In genomic region chr22:27515091-27515523, GRCh38 we compare ENCODE assay signal across 23 cellular contexts.
DNase-seq lines count a peak whose midpoint lies in the region; ATAC-seq and TF ChIP-seq lines count a peak whose summit lies in the region.
"Had no signal": no experiment of that assay in that cellular context is flagged by ENCODE, and none has a peak within 500 bp of the region (broad histone marks: within the 10 kb centered on the region; RNA-seq: fewer than 3 reads in every experiment).

No MANE protein-coding gene starts in this region.

- DNase-seq in astrocyte of the spinal cord (ENCODE audit: low read depth, low spot score) (peak; percentile 14), psoas muscle (peak; percentile 53 to 76), vagina (ENCODE audit: extremely low spot score in 2 of 2) (no peak), GM10248 (ENCODE audit: extremely low spot score) (no peak), NCI-H2196 (lab: John Stamatoyannopoulos, UW; ENCODE audit: unreplicated experiment) (no peak), NCI-H187 treated with DMSO at 0.1 percent for 48 hours (lab: John Stamatoyannopoulos, UW) (no peak)
- DNase-seq: activated CD4-positive, alpha-beta T cell treated with anti-CD3 and anti-CD28 coated beads, Interleukin-2, amount 50 U/mL, for 4 hours; activated CD8-positive, alpha-beta memory T cell treated with anti-CD3 and anti-CD28 coated beads, Interleukin-2, amount 50 U/mL, for 48 hours; activated naive CD8-positive, alpha-beta T cell treated with anti-CD3 and anti-CD28 coated beads for 36 hours; CD4-positive, CD25-positive, alpha-beta regulatory T cell; cortex of kidney; foreskin keratinocyte; HCEC 1CT; hypothalamus; lower lobe of right lung; MV-4-11; NCI-H1694; RPMI8226; stimulated activated CD4-positive, alpha-beta T cell treated with anti-CD3 and anti-CD28 coated beads, Interleukin-4, amount 100 ng/mL, for 24 hours; stimulated activated naive CD8-positive, alpha-beta T cell treated with anti-CD3 and anti-CD28 coated beads, Interleukin-15, Interleukin-2, amounts not matched to agents 100 U/mL and 50 U/mL, for 24 hours; upper lobe of right lung had no signal

- no peaks in the 10 kb centered on the region for H3K27me3 ChIP-seq in gastroesophageal sphincter
- H3K27me3 ChIP-seq in psoas muscle (ENCODE audit: insufficient read depth in 3 of 3, low read length in 2 of 3), result no peaks in the 10 kb centered on the region
- no peaks in the 10 kb centered on the region for H3K27me3 ChIP-seq in vagina
- H3K27me3 ChIP-seq: foreskin keratinocyte, upper lobe of right lung had no signal

- peak; percentile 67 for ATAC-seq in gastroesophageal sphincter
- peak in 1 of 4 donors; percentile 38 for ATAC-seq in psoas muscle
- ATAC-seq: foreskin keratinocyte; lower lobe of right lung; stimulated activated naive CD8-positive, alpha-beta T cell treated with anti-CD3 and anti-CD28 coated beads, Interleukin-15, Interleukin-2, amounts not matched to agents 100 U/mL and 50 U/mL, for 24 hours; upper lobe of right lung; WTC11 had no signal

- peak overlapping the region in 3 of 4 donors; percentile 38 to 62 (median 45) for H3K27ac ChIP-seq in gastroesophageal sphincter
- H3K27ac ChIP-seq in psoas muscle, result no peak overlapping the region
- H3K27ac ChIP-seq in vagina, result peak overlapping the region; percentile 41
- H3K27ac ChIP-seq: foreskin keratinocyte, lower lobe of right lung, upper lobe of right lung had no signal

- POLR2A ChIA-PET in GM10248 (lab: Yijun Ruan, JAX), result no interaction called here

- TF ChIP-seq EP300 in gastroesophageal sphincter (IDR thresholded peaks at IDR 0.05), result no peak

- CTCF ChIA-PET in GM10248 (lab: Yijun Ruan, JAX), result no interaction called here

- no peaks in the 10 kb centered on the region for H3K9me3 ChIP-seq in gastroesophageal sphincter
- H3K9me3 ChIP-seq in psoas muscle, result no peaks in the 10 kb centered on the region
- H3K9me3 ChIP-seq in vagina, result no peaks in the 10 kb centered on the region
- H3K9me3 ChIP-seq: lower lobe of right lung, upper lobe of right lung had no signal

- no peak for TF ChIP-seq POLR2A in gastroesophageal sphincter (IDR thresholded peaks at IDR 0.05)
- no peak for TF ChIP-seq POLR2A in vagina (IDR thresholded peaks at IDR 0.05)

- peaks cover 0 to 9% (median 8%) of the 10 kb centered on the region in 3 donors for H3K4me1 ChIP-seq in gastroesophageal sphincter
- peaks cover 15% of the 10 kb centered on the region for H3K4me1 ChIP-seq in psoas muscle
- peaks cover 4% of the 10 kb centered on the region for H3K4me1 ChIP-seq in vagina

- in situ Hi-C loops in astrocyte of the spinal cord (cut with HindIII; ENCODE audit: low sequenced_read_pairs), result no loop called here

- intact Hi-C loops in psoas muscle (cut with DNase I) (no loop called here), vagina (cut with DNase I) (no loop called here)

- H3K36me3 ChIP-seq in gastroesophageal sphincter (no peaks in the 10 kb centered on the region), psoas muscle (ENCODE audit: insufficient read depth in 1 of 2, low read depth in 1 of 2) (no peaks in the 10 kb centered on the region), vagina (no peaks in the 10 kb centered on the region)
- H3K36me3 ChIP-seq: lower lobe of right lung, upper lobe of right lung had no signal

- 28 to 50% methylated on average over 2 to 3 of the region's 3 CpGs for WGBS in gastroesophageal sphincter (ENCODE audit: low coverage in 1 of 2), 2 donors
- 61 to 84% (median 68%) methylated on average over 3 of the region's 3 CpGs for WGBS in psoas muscle, 3 donors

- TF ChIP-seq CTCF in astrocyte of the spinal cord (IDR thresholded peaks at IDR 0.05; ENCODE audit: low read depth, low read length), result no peak
- TF ChIP-seq CTCF in gastroesophageal sphincter (IDR thresholded peaks at IDR 0.05), result no peak
- no peak for TF ChIP-seq CTCF in psoas muscle (IDR thresholded peaks at IDR 0.05)
- TF ChIP-seq CTCF in vagina (IDR thresholded peaks at IDR 0.05), result no peak
- TF ChIP-seq CTCF in GM10248 (IDR thresholded peaks at IDR 0.05; ENCODE audit: control extremely low read depth, extremely low read depth, low read depth, missing control alignments), result no peak

- H3K4me3 ChIP-seq in astrocyte of the spinal cord (ENCODE audit: low read depth, low read length) (no peak overlapping the region), gastroesophageal sphincter (no peak overlapping the region), psoas muscle (no peak overlapping the region), vagina (no peak overlapping the region)
- H3K4me3 ChIP-seq: lower lobe of right lung, upper lobe of right lung had no signal

Comparison
In these comparisons a context has a peak if more than half of its experiments do, and no peak if none do; other contexts are left out.
1. DNase-seq: peak in astrocyte of the spinal cord (single experiment) and psoas muscle (2 of 2); none in vagina (0 of 2), GM10248 (single experiment), NCI-H2196 (single experiment) and NCI-H187 treated with DMSO at 0.1 percent for 48 hours (single experiment).